Comparison of ENCODE assay signal across 9 cellular contexts in the genomic region with DNA sequence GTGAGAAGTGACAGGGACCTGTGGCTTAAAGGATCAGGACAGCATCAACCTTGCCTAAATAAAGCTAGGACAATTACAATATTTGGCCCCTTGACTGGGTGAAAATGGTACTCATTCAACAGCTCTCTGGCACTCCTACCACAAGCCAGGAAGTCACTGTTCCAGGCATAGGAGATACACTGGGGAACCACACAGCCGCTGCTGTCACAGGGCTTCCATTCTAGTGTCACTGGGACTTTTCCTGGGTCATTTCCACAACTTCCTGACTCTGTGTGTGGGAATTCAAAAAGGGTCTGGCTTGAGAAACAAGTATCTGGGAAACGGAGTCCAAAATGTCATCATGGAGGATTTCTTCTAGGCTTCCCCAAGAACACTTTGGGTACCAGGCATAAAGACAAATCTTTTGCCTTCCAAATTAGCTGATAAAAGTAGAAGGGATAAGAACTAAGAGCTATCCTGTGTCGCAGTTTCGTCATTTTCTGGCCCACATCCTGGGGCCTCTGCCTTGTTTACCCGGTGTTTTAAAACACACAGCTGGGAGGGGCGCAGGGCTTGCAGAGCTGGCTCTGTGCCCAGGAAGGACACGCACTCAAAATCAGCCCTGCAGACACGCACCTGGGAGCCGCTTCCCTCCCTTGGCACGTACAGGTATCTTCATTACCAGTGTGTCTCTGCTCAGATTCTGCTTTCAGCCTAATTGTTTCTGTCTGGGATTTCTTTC. TPM values are rescaled to one million over a fixed set of nuclear protein-coding genes. Genes with fewer than 3 reads are reported as not detected.
A peak's percentile ranks its signal among the peaks of the same experiment; 100 is the strongest.
DNase-seq lines count a peak whose midpoint lies in the region; ATAC-seq and TF ChIP-seq lines count a peak whose summit lies in the region.
"Had no signal": no experiment of that assay in that cellular context is flagged by ENCODE, and none has a peak within 500 bp of the region (broad histone marks: within the 10 kb centered on the region; RNA-seq: fewer than 3 reads in every experiment).

No MANE protein-coding gene starts in this region.

- CTCF ChIA-PET in WTC11 (lab: Charles Lee) = interaction anchor here (1.0 kb wide), 1 partner anchor 293 kb away, joined by 3 read pairs; no protein-coding TSS in a partner anchor

- H3K27me3 ChIP-seq in heart right ventricle = no peaks in the 10 kb centered on the region

- ATAC-seq in heart right ventricle (peak in 5 of 8 donors; percentile 39 to 56 (median 49)), WTC11 (no peak), HG02763 (IDR thresholded peaks at IDR 0.05; ENCODE audit: unreplicated experiment) (no peak)

- H3K4me1 ChIP-seq in heart right ventricle = peaks cover 0 to 16% (median 9%) of the 10 kb centered on the region in 9 donors

- no peak overlapping the region for H3K27ac Mint-ChIP-seq in WTC11

- DNase-seq in heart right ventricle (peak; percentile 17 to 22), cardiac septum (ENCODE audit: low spot score) (no peak), WTC11 (ENCODE audit: low spot score) (no peak), hypothalamus (lab: John Stamatoyannopoulos, UW) (no peak), NOMO-1 treated with DMSO at 0.1 percent for 48 hours (lab: John Stamatoyannopoulos, UW; ENCODE audit: unreplicated experiment) (no peak)
- peak; percentile 33 for DNase-seq in effector CD8-positive, alpha-beta T cell (lab: John Stamatoyannopoulos, UW)
- peak; percentile 7 to 36 for DNase-seq in stimulated activated CD4-positive, alpha-beta T cell treated with anti-CD3 and anti-CD28 coated beads, Interleukin-1b, Interleukin-23, amount 100 ng/mL, for 4 hours (ENCODE audit: low read depth in 2 of 2)

- no peaks in the 10 kb centered on the region for H3K36me3 Mint-ChIP-seq in WTC11

- no peaks in the 10 kb centered on the region for H3K9me3 Mint-ChIP-seq in WTC11

- H3K27me3 Mint-ChIP-seq in WTC11 (ENCODE audit: low read depth) = no peaks in the 10 kb centered on the region

- peak overlapping the region in 2 of 10 donors; percentile 21 to 33 for H3K27ac ChIP-seq in heart right ventricle
- H3K27ac ChIP-seq: SK-N-MC had no signal

- no peak for TF ChIP-seq CTCF in heart right ventricle (IDR thresholded peaks at IDR 0.05)
- TF ChIP-seq CTCF in WTC11 (IDR thresholded peaks at IDR 0.05) = no peak

- no peaks in the 10 kb centered on the region for H3K9me3 ChIP-seq in heart right ventricle

- 0 out of 2 replicates have a peak, but pooled peaks cover 3% of the 10 kb centered on the region for H3K4me1 Mint-ChIP-seq in WTC11

- H3K4me3 ChIP-seq in heart right ventricle = no peak overlapping the region
- H3K4me3 ChIP-seq: SK-N-MC had no signal

- H3K4me3 Mint-ChIP-seq in WTC11 = no peak overlapping the region

- WGBS in heart right ventricle, 2 donors = 12 to 25% methylated on average over 10 of the region's 10 CpGs

- POLR2A ChIA-PET in WTC11 (lab: Charles Lee) = no interaction called here

- H3K36me3 ChIP-seq in heart right ventricle = peaks cover 0 to 8% (median 0%) of the 10 kb centered on the region in 9 donors

- intact Hi-C loops in heart right ventricle (cut with DNase I) (no loop called here), cardiac septum (cut with DNase I) (no loop called here)

TF ChIP-seq in WTC11, 78 proteins besides CTCF, POLR2A, EP300 and RAD21:
- TF ChIP-seq GABPB1 (CRISPR knock-in tag; IDR thresholded peaks at IDR 0.05) (peak; percentile 94), SP1 (CRISPR knock-in tag; conservative IDR thresholded peaks at IDR 0.05) (no peak)

RNA-seq across cellular contexts. Expression of gene TMEM45B, which starts 38.0 kb away (rescaled TPM):
- total RNA-seq in heart right ventricle (under 1 TPM in 1 of 10 donors, not detected in 9; 0.11 TPM), cardiac septum (0.11 TPM), WTC11 (2021) (0.25 to 0.59 TPM (median 0.37 TPM) in 3 replicates)
- not detected for polyA plus RNA-seq in heart right ventricle

RNA-seq across cellular contexts. Expression of gene NFRKB, which starts 41.7 kb away (rescaled TPM):
- total RNA-seq in heart right ventricle (10 to 100 TPM in 9 of 10 donors, 1 to 10 TPM in 1; 8.3 to 14.5 (median 12.1) TPM), cardiac septum (12.1 TPM), WTC11 (2021) (30.7 to 35.5 TPM (median 31.4 TPM) in 3 replicates)
- polyA plus RNA-seq in heart right ventricle = 1 to 10 TPM; 5.0 to 6.5 TPM

Comparison
In these comparisons a context has a peak if more than half of its experiments do, and no peak if none do; other contexts are left out.
1. DNase-seq: peak in heart right ventricle (2 of 2), effector CD8-positive, alpha-beta T cell (single experiment) and stimulated activated CD4-positive, alpha-beta T cell treated with anti-CD3 and anti-CD28 coated beads, Interleukin-1b, Interleukin-23, amount 100 ng/mL, for 4 hours (2 of 2); none in cardiac septum (single experiment), WTC11 (single experiment), hypothalamus (0 of 51) and NOMO-1 treated with DMSO at 0.1 percent for 48 hours (single experiment).
2. ATAC-seq: peak in heart right ventricle (5 of 8); none in WTC11 (single experiment) and HG02763 (single experiment).